Comparison of ENCODE assay signal across 13 cellular contexts in the genomic region with DNA sequence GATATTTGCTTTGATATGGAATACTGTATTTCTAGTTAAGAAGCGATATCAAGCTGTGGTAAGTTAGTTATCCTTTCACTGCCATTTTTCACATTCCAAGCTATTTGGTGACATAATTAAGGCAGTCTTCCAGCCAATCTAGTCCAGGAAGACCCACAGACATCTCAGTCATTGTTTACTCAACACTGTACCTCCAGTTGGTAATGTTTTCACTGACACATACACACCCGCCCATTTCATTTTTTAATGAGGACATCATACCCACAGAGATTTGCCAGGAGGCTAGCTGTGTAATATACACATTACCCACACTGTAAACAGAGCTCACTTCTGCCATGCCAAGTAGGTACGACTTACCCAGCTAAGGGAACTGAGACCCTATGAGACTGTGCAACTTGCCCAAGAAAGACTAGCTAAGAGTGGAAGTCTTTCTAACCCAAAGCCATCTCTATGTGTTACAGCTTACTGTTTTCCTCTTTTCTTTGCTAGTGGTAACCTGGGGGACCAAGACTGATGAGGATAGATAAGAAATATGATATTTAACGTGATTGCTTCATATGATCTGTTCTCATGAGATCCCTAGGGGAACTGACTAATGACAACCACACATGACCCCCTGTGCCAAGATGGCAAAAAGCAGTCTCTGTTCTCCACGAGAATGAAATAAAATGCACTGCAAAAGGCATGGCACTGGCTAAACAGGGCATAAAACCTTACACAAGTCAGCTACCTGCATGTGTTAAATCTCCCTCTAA.
DNase-seq lines count a peak whose midpoint lies in the region; ATAC-seq, FAIRE-seq and TF ChIP-seq lines count a peak whose summit lies in the region.
"Had no signal": no experiment of that assay in that cellular context is flagged by ENCODE, and none has a peak within 500 bp of the region (broad histone marks: within the 10 kb centered on the region; RNA-seq: fewer than 3 reads in every experiment).

No MANE protein-coding gene starts in this region.

- no peak for TF ChIP-seq POLR2A in GM12878 (IDR thresholded peaks at IDR 0.05; ENCODE audit: low read depth, low read length)

- peak; percentile 57 for ATAC-seq in GM12878
- no peak for ATAC-seq in GM21390 (IDR thresholded peaks at IDR 0.05; ENCODE audit: unreplicated experiment)
- ATAC-seq: activated CD8-positive, alpha-beta T cell treated with anti-CD3 and anti-CD28 coated beads, Interleukin-2, amount 10 ng/mL, durations not matched to agents 7 days and 5 days had no signal

- H3K9ac ChIP-seq in GM12878 (ENCODE audit: control insufficient read depth, insufficient read depth, low read length): no peak overlapping the region

- RAD21 ChIA-PET in GM12878 (lab: Charles Lee; ENCODE audit: unreplicated experiment): interaction anchor here (0.6 to 8.7 kb wide), 26 partner anchors 10 to 338 kb away, joined by 3 to 141 read pairs (median 5); no protein-coding TSS in a partner anchor

- no peak overlapping the region for H3K27ac ChIP-seq in GM12878 (ENCODE audit: control insufficient read depth, insufficient read depth)
- H3K27ac ChIP-seq in OCI-LY7 (ENCODE audit: low read depth, low read length, poor library complexity, severe bottlenecking): no peak overlapping the region
- H3K27ac ChIP-seq: right lobe of liver, upper lobe of left lung had no signal

- intact Hi-C loops in GM12878 (cut with micrococcal nuclease; ENCODE audit: unreplicated experiment): no loop called here
- intact Hi-C loops in OCI-LY7 (cut with micrococcal nuclease; ENCODE audit: unreplicated experiment): no loop called here

- BruUV-seq in GM12878 (replicated peaks; lab: Mats Ljungman, UMichigan): no TSS peak
- no TSS peak for BruUV-seq in OCI-LY7 (replicated peaks; lab: Mats Ljungman, UMichigan)

- CTCF ChIA-PET in GM12878 (lab: Yijun Ruan, JAX) (interaction anchor here (0.7 to 5.9 kb wide), 15 partner anchors 8 to 334 kb away, joined by 3 to 72 read pairs (median 4); partner anchors contain the start of gene CREB3L2), OCI-LY7 (lab: Charles Lee; ENCODE audit: unreplicated experiment) (no interaction called here)

- H3K4me3 ChIP-seq in LNCaP clone FGC (ENCODE audit: low read depth, low read length): no peak overlapping the region
- no peak overlapping the region for H3K4me3 ChIP-seq in GM12878
- H3K4me3 ChIP-seq in OCI-LY7 (ENCODE audit: low read depth, low read length, poor library complexity, severe bottlenecking): no peak overlapping the region
- H3K4me3 ChIP-seq: right lobe of liver, upper lobe of left lung had no signal

- H3K4me2 ChIP-seq in GM12878 (ENCODE audit: control insufficient read depth, insufficient read depth): no peak overlapping the region
- no peak overlapping the region for H3K4me2 ChIP-seq in OCI-LY7 (ENCODE audit: low read length)

- H3K4me1 ChIP-seq in GM12878 (ENCODE audit: control insufficient read depth, insufficient read depth, low read length): 0 out of 2 replicates have a peak, but pooled peaks cover 2% of the 10 kb centered on the region
- no peaks in the 10 kb centered on the region for H3K4me1 ChIP-seq in OCI-LY7 (ENCODE audit: insufficient read depth, low read length, poor library complexity, severe bottlenecking)
- H3K4me1 ChIP-seq: right lobe of liver, upper lobe of left lung had no signal

- no peak for TF ChIP-seq CTCF in LNCaP clone FGC (IDR thresholded peaks at IDR 0.05; ENCODE audit: control insufficient read depth, extremely low read depth, insufficient read depth)
- TF ChIP-seq CTCF in GM12878 (IDR thresholded peaks at IDR 0.05 in 2 of 3, conservative IDR thresholded peaks at IDR 0.05 in 1 of 3; ENCODE audit: control insufficient read depth in 2 of 3, extremely low read depth in 1 of 3, insufficient read depth in 1 of 3, low read depth in 3 of 3, low read length in 3 of 3): no peak
- no peak for TF ChIP-seq CTCF in OCI-LY7 (conservative IDR thresholded peaks at IDR 0.05; ENCODE audit: low read length)

- H2AFZ ChIP-seq in GM12878 (ENCODE audit: control insufficient read depth, low read depth, low read length) (no peak overlapping the region), OCI-LY7 (ENCODE audit: low read length) (no peak overlapping the region)

- POLR2A ChIA-PET in GM12878 (lab: Charles Lee) (interaction anchor here (0.9 to 5.6 kb wide), 11 partner anchors 10 to 223 kb away, joined by 3 to 27 read pairs (median 5); no protein-coding TSS in a partner anchor), OCI-LY7 (lab: Charles Lee) (no interaction called here)

- H3K36me3 ChIP-seq in GM12878 (ENCODE audit: control insufficient read depth in 2 of 2, insufficient read depth in 2 of 2, low read length in 1 of 2): no peaks in the 10 kb centered on the region
- H3K36me3 ChIP-seq in OCI-LY7 (ENCODE audit: insufficient read depth, low read length): no peaks in the 10 kb centered on the region
- H3K36me3 ChIP-seq: right lobe of liver, upper lobe of left lung had no signal

- TF ChIP-seq RAD21 in GM12878 (IDR thresholded peaks at IDR 0.05; ENCODE audit: insufficient read depth, low read depth, low read length): no peak

- SMC1A ChIA-PET in GM12878 (lab: Charles Lee; ENCODE audit: uncharacterized antibody, unreplicated experiment): interaction anchor here (0.7 to 7.7 kb wide), 38 partner anchors 9 to 335 kb away, joined by 3 to 140 read pairs (median 6); partner anchors contain the start of gene CREB3L2

- in situ Hi-C loops in GM12878 (cut with MboI): no loop called here

- WGBS in GM12878 (ENCODE audit: insufficient coverage, insufficient replicate concordance, low lambda C conversion rate, missing lambda C conversion rate): 44% methylated on average over 5 of the region's 5 CpGs

- H3K27me3 ChIP-seq in GM12878 (replicated peaks in 1 of 2; ENCODE audit: control insufficient read depth in 2 of 2, insufficient read depth in 2 of 2, low read length in 1 of 2): no peaks in the 10 kb centered on the region
- H3K27me3 ChIP-seq: right lobe of liver, upper lobe of left lung had no signal

- no peak for FAIRE-seq in GM12878 (lab: Jason Lieb, UNC)

- H3K9me3 ChIP-seq in GM12878 (replicated peaks; ENCODE audit: control insufficient read depth, insufficient read depth, low read length) (no peaks in the 10 kb centered on the region), OCI-LY7 (ENCODE audit: low read length) (no peaks in the 10 kb centered on the region)
- H3K9me3 ChIP-seq: right lobe of liver, upper lobe of left lung had no signal

- 0 out of 2 replicates have a peak, but pooled peaks cover 4% of the 10 kb centered on the region for H3K9me2 ChIP-seq in OCI-LY7 (ENCODE audit: insufficient read depth, low read length)

- H3K79me2 ChIP-seq in GM12878 (ENCODE audit: control insufficient read depth, insufficient read depth, low read length) (no peaks in the 10 kb centered on the region), OCI-LY7 (ENCODE audit: insufficient read depth, low read depth, low read length) (no peaks in the 10 kb centered on the region)

- TF ChIP-seq EP300 in GM12878 (IDR thresholded peaks at IDR 0.05; ENCODE audit: borderline replicate concordance in 1 of 2, control insufficient read depth in 1 of 2, low read depth in 2 of 2, low read length in 2 of 2): no peak

- H4K20me1 ChIP-seq in GM12878 (ENCODE audit: control insufficient read depth, insufficient read depth) (no peaks in the 10 kb centered on the region), OCI-LY7 (ENCODE audit: insufficient read depth, low read length) (no peaks in the 10 kb centered on the region)

- DNase-seq in AG20443 (ENCODE audit: low spot score) (peak; percentile 80), LNCaP clone FGC (ENCODE audit: low read depth) (peak; percentile 23), GM12878 (ENCODE audit: low read depth, low spot score) (no peak), kidney tubule cell (ENCODE audit: low spot score) (peak; percentile 98), OCI-LY7 (ENCODE audit: low spot score) (no peak), NOMO-1 treated with dmso at 0.1 percent for 144 hours (lab: John Stamatoyannopoulos, UW; ENCODE audit: unreplicated experiment) (no peak)
- DNase-seq in activated naive CD4-positive, alpha-beta T cell treated with anti-CD3 and anti-CD28 coated beads, Interleukin-2, amount 50 U/mL, for 16 hours: no peak
- DNase-seq: activated CD8-positive, alpha-beta T cell treated with anti-CD3 and anti-CD28 coated beads, Interleukin-2, amount 10 ng/mL, durations not matched to agents 7 days and 5 days; effector memory CD4-positive, alpha-beta T cell; NCI-H1105; right lobe of liver; upper lobe of left lung had no signal

TF ChIP-seq in GM12878, 131 proteins besides CTCF, POLR2A, EP300 and RAD21 (continues in another document):
- TF ChIP-seq ETV6 (conservative IDR thresholded peaks at IDR 0.05 in 1 of 2, IDR thresholded peaks at IDR 0.05 in 1 of 2; ENCODE audit: borderline replicate concordance in 1 of 2, low read depth in 1 of 2): no peak
- TF ChIP-seq FOXM1 (IDR thresholded peaks at IDR 0.05; ENCODE audit: low read depth, low read length): no peak
- TF ChIP-seq IKZF1 (conservative IDR thresholded peaks at IDR 0.05): no peak
- no peak for TF ChIP-seq NFYA (IDR thresholded peaks at IDR 0.05; ENCODE audit: borderline replicate concordance, low read depth, low read length)
- TF ChIP-seq SMAD5 (IDR thresholded peaks at IDR 0.05; ENCODE audit: low read depth): no peak
- no peak for TF ChIP-seq NR2C2 (IDR thresholded peaks at IDR 0.05; ENCODE audit: borderline replicate concordance, control insufficient read depth, insufficient read length, low read depth)
- no peak for TF ChIP-seq NFIC (IDR thresholded peaks at IDR 0.05; ENCODE audit: low read depth, low read length)
- TF ChIP-seq ZNF622 (IDR thresholded peaks at IDR 0.05): no peak

Comparison
In these comparisons a context has a peak if more than half of its experiments do, and no peak if none do; other contexts are left out.
1. DNase-seq: peak in AG20443 (single experiment), LNCaP clone FGC (single experiment) and kidney tubule cell (single experiment); none in GM12878 (single experiment), activated naive CD4-positive, alpha-beta T cell treated with anti-CD3 and anti-CD28 coated beads, Interleukin-2, amount 50 U/mL, for 16 hours (single experiment), OCI-LY7 (single experiment) and NOMO-1 treated with dmso at 0.1 percent for 144 hours (single experiment).